Comparison of ENCODE assay signal across 31 cellular contexts in genomic region chr13:47696677-47697076, GRCh38.
"Had no signal": no experiment of that assay in that cellular context is flagged by ENCODE, and none has a peak within 500 bp of the region (broad histone marks: within the 10 kb centered on the region; RNA-seq: fewer than 3 reads in every experiment).

No MANE protein-coding gene starts in this region.

- H3K4me2 ChIP-seq: smooth muscle cell had no signal

- H3K27me3 ChIP-seq: brain microvascular endothelial cell, heart left ventricle, pancreas, stomach, tibial artery, upper lobe of right lung had no signal

- H3K27me3 Mint-ChIP-seq: activated CD8-positive, alpha-beta T cell treated with anti-CD3 and anti-CD28 coated beads for 36 hours had no signal

- H3K36me3 Mint-ChIP-seq: stimulated activated memory B cell treated with anti-CD40 and anti-IgM and Interleukin-4, amounts not matched to agents 10 μg/mL and 1 μg/mL and 100 μg/mL, for 72 hours had no signal

- H3K27ac ChIP-seq: brain microvascular endothelial cell, heart left ventricle, left ventricle myocardium inferior, pancreas, psoas muscle, stomach, tibial artery, upper lobe of right lung, WERI-Rb-1 had no signal

- H3K9me3 ChIP-seq: heart left ventricle, left ventricle myocardium inferior, pancreas, psoas muscle, stomach, tibial artery, upper lobe of right lung had no signal

- H3K27ac Mint-ChIP-seq: activated CD8-positive, alpha-beta T cell treated with anti-CD3 and anti-CD28 coated beads for 36 hours; activated T-helper 17 cell treated with anti-CD3 and anti-CD28 coated beads, Interleukin-2, amount 50 U/mL, for 72 hours; stimulated activated memory B cell treated with anti-CD40 and anti-IgM and Interleukin-4, amounts not matched to agents 10 μg/mL and 1 μg/mL and 100 μg/mL, for 72 hours; T-helper 17 cell had no signal

- H3K4me3 Mint-ChIP-seq: activated CD8-positive, alpha-beta T cell treated with anti-CD3 and anti-CD28 coated beads for 36 hours; activated T-cell treated with anti-CD3 and anti-CD28 coated beads, Interleukin-2, amount 50 U/mL, for 4 hours; activated T-helper 17 cell treated with anti-CD3 and anti-CD28 coated beads, Interleukin-2, amount 50 U/mL, for 72 hours; stimulated activated memory B cell treated with anti-CD40 and anti-IgM and Interleukin-4, amounts not matched to agents 10 μg/mL and 1 μg/mL and 100 μg/mL, for 72 hours; T-helper 17 cell had no signal

- H3K9me3 Mint-ChIP-seq: activated T-cell treated with anti-CD3 and anti-CD28 coated beads, Interleukin-2, amount 50 U/mL, for 4 hours; activated T-helper 17 cell treated with anti-CD3 and anti-CD28 coated beads, Interleukin-2, amount 50 U/mL, for 72 hours had no signal

- DNase-seq: activated CD4-positive, alpha-beta T cell treated with anti-CD3 and anti-CD28 coated beads, Interleukin-2, amount 50 U/mL, for 1 hour; activated CD4-positive, CD25-positive, alpha-beta regulatory T cell treated with anti-CD3 and anti-CD28 coated beads, Interleukin-2, amount 50 U/mL, for 72 hours; activated CD8-positive, alpha-beta T cell treated with anti-CD3 and anti-CD28 coated beads for 36 hours; activated gamma-delta T cell treated with Interleukin-2 at 50 U/mL for 16 hours; activated naive CD4-positive, alpha-beta T cell treated with anti-CD3 and anti-CD28 coated beads, Interleukin-2, amount 50 U/mL, for 16 hours; activated T-cell treated with anti-CD3 and anti-CD28 coated beads, Interleukin-2, amount 50 U/mL, for 4 hours; amniotic stem cell; brain microvascular endothelial cell; cortex of kidney; foreskin fibroblast; heart left ventricle; hypothalamus; islet precursor cell; left ventricle myocardium inferior; nucleus accumbens; pancreas; psoas muscle; stimulated activated CD4-positive, alpha-beta T cell treated with anti-CD3 and anti-CD28 coated beads, Interleukin-1b, Interleukin-23, amount 100 ng/mL, for 48 hours; stimulated activated CD4-positive, alpha-beta T cell treated with anti-CD3 and anti-CD28 coated beads, Interleukin-4, amount 100 ng/mL, for 4 hours; stimulated activated CD8-positive, alpha-beta memory T cell treated with anti-CD3 and anti-CD28 coated beads, Interleukin-4, amount 100 ng/mL, for 48 hours; stomach; T-helper 17 cell; T1000; tibial artery; upper lobe of right lung; WERI-Rb-1 had no signal

- H3K4me3 ChIP-seq: heart left ventricle, left ventricle myocardium inferior, lung, pancreas, psoas muscle, smooth muscle cell, stomach, tibial artery, upper lobe of right lung had no signal

- H3K4me1 Mint-ChIP-seq: activated T-helper 17 cell treated with anti-CD3 and anti-CD28 coated beads, Interleukin-2, amount 50 U/mL, for 72 hours; stimulated activated memory B cell treated with anti-CD40 and anti-IgM and Interleukin-4, amounts not matched to agents 10 μg/mL and 1 μg/mL and 100 μg/mL, for 72 hours; T-helper 17 cell had no signal

- H3K4me1 ChIP-seq: heart left ventricle, left ventricle myocardium inferior, pancreas, psoas muscle, stomach, tibial artery, upper lobe of right lung had no signal

- ATAC-seq: activated CD8-positive, alpha-beta T cell treated with anti-CD3 and anti-CD28 coated beads for 36 hours; activated T-cell treated with anti-CD3 and anti-CD28 coated beads, Interleukin-2, amount 50 U/mL, for 4 hours; activated T-helper 17 cell treated with anti-CD3 and anti-CD28 coated beads, Interleukin-2, amount 50 U/mL, for 72 hours; esophagus mucosa; heart left ventricle; pancreas; psoas muscle; stimulated activated memory B cell treated with anti-CD40 and anti-IgM and Interleukin-4, amounts not matched to agents 10 μg/mL and 1 μg/mL and 100 μg/mL, for 72 hours; T-helper 17 cell; upper lobe of right lung had no signal

- H3K36me3 ChIP-seq: brain microvascular endothelial cell, heart left ventricle, left ventricle myocardium inferior, pancreas, stomach, tibial artery, upper lobe of right lung, WERI-Rb-1 had no signal
